In genomic region chr9:71910602-71911060, GRCh38 we compare ENCODE assay signal across 8 cellular contexts. TPM values are rescaled to one million over a fixed set of nuclear protein-coding genes. Genes with fewer than 3 reads are reported as not detected.
DNase-seq lines count a peak whose midpoint lies in the region; ATAC-seq and TF ChIP-seq lines count a peak whose summit lies in the region.

No MANE protein-coding gene starts in this region.

- peaks cover 9% of the 10 kb centered on the region for H3K36me3 ChIP-seq in iPS-18a (ENCODE audit: control insufficient read depth, low read depth, low read length)

- DNase-seq in activated naive CD4-positive, alpha-beta T cell treated with anti-CD3 and anti-CD28 coated beads, Interleukin-2, amount 10 ng/mL, durations not matched to agents 7 days and 5 days: no peak
- DNase-seq in stimulated activated naive CD8-positive, alpha-beta T cell treated with anti-CD3 and anti-CD28 coated beads, Interleukin-15, amount 100 ng/mL, for 72 hours: peak in 1 of 2 donors; percentile 38
- DNase-seq in NCI-H1417 treated with DMSO at 0.1 percent for 48 hours (lab: John Stamatoyannopoulos, UW) (no peak), SK-N-DZ (ENCODE audit: low spot score) (no peak)

- CTCF ChIA-PET in activated naive CD4-positive, alpha-beta T cell treated with anti-CD3 and anti-CD28 coated beads, Interleukin-2, amount 10 ng/mL, durations not matched to agents 7 days and 5 days (lab: Charles Lee): interaction anchor here (0.9 kb wide), 1 partner anchor 14 kb away, joined by 3 read pairs; no protein-coding TSS in a partner anchor

- H3K9me3 Mint-ChIP-seq in activated naive CD4-positive, alpha-beta T cell treated with anti-CD3 and anti-CD28 coated beads, Interleukin-2, amount 10 ng/mL, durations not matched to agents 7 days and 5 days: no peaks in the 10 kb centered on the region
- H3K9me3 Mint-ChIP-seq in stimulated activated naive CD8-positive, alpha-beta T cell treated with anti-CD3 and anti-CD28 coated beads, Interleukin-15, amount 100 ng/mL, for 72 hours: no peaks in the 10 kb centered on the region

- peak overlapping the region; percentile 86 for H3K4me3 ChIP-seq in iPS-18a (ENCODE audit: low read length)

- H3K36me3 Mint-ChIP-seq in activated naive CD4-positive, alpha-beta T cell treated with anti-CD3 and anti-CD28 coated beads, Interleukin-2, amount 10 ng/mL, durations not matched to agents 7 days and 5 days: peaks cover 13% of the 10 kb centered on the region

- H3K9me3 ChIP-seq in iPS-18a (ENCODE audit: control insufficient read depth, low read depth, low read length): no peaks in the 10 kb centered on the region

- H3K4me1 ChIP-seq in iPS-18a (ENCODE audit: control insufficient read depth, low read depth, low read length): peaks cover 14% of the 10 kb centered on the region

- peak overlapping the region; percentile 100 for H3K4me3 Mint-ChIP-seq in activated naive CD4-positive, alpha-beta T cell treated with anti-CD3 and anti-CD28 coated beads, Interleukin-2, amount 10 ng/mL, durations not matched to agents 7 days and 5 days
- peak overlapping the region; percentile 97 to 98 for H3K4me3 Mint-ChIP-seq in stimulated activated naive CD8-positive, alpha-beta T cell treated with anti-CD3 and anti-CD28 coated beads, Interleukin-15, amount 100 ng/mL, for 72 hours

- peak; percentile 21 for ATAC-seq in GM19395 (IDR thresholded peaks at IDR 0.05; ENCODE audit: unreplicated experiment)
- ATAC-seq in HG03432 (IDR thresholded peaks at IDR 0.05; ENCODE audit: unreplicated experiment): peak; percentile 19
- ATAC-seq in stimulated activated naive CD8-positive, alpha-beta T cell treated with anti-CD3 and anti-CD28 coated beads, Interleukin-15, amount 100 ng/mL, for 72 hours: peak; percentile 27

- peak overlapping the region; percentile 96 for H3K9ac ChIP-seq in iPS-18a (ENCODE audit: low read length)

- no peak for TF ChIP-seq CTCF in C4-2B (conservative IDR thresholded peaks at IDR 0.05)

- peak overlapping the region; percentile 99 for H3K27ac Mint-ChIP-seq in activated naive CD4-positive, alpha-beta T cell treated with anti-CD3 and anti-CD28 coated beads, Interleukin-2, amount 10 ng/mL, durations not matched to agents 7 days and 5 days
- H3K27ac Mint-ChIP-seq in stimulated activated naive CD8-positive, alpha-beta T cell treated with anti-CD3 and anti-CD28 coated beads, Interleukin-15, amount 100 ng/mL, for 72 hours: peak overlapping the region; percentile 96 to 99

- H3K27me3 Mint-ChIP-seq in activated naive CD4-positive, alpha-beta T cell treated with anti-CD3 and anti-CD28 coated beads, Interleukin-2, amount 10 ng/mL, durations not matched to agents 7 days and 5 days: no peaks in the 10 kb centered on the region
- no peaks in the 10 kb centered on the region for H3K27me3 Mint-ChIP-seq in stimulated activated naive CD8-positive, alpha-beta T cell treated with anti-CD3 and anti-CD28 coated beads, Interleukin-15, amount 100 ng/mL, for 72 hours

- H3K4me1 Mint-ChIP-seq in activated naive CD4-positive, alpha-beta T cell treated with anti-CD3 and anti-CD28 coated beads, Interleukin-2, amount 10 ng/mL, durations not matched to agents 7 days and 5 days: peaks cover 64% of the 10 kb centered on the region
- H3K4me1 Mint-ChIP-seq in stimulated activated naive CD8-positive, alpha-beta T cell treated with anti-CD3 and anti-CD28 coated beads, Interleukin-15, amount 100 ng/mL, for 72 hours: peaks cover 64% of the 10 kb centered on the region

- H3K27me3 ChIP-seq in iPS-18a (ENCODE audit: control insufficient read depth, insufficient read depth, low read length): no peaks in the 10 kb centered on the region

- H3K27ac ChIP-seq in C4-2B (peak overlapping the region; percentile 80), iPS-18a (ENCODE audit: low read length) (peak overlapping the region; percentile 65)

RNA-seq across cellular contexts. Expression of gene ABHD17B, which starts 0.4 kb away (rescaled TPM):
- polyA plus RNA-seq in SK-N-DZ (2014; cell fraction: cytosol; rRNA removed): 41.3 and 50.2 TPM in 2 replicates
- polyA plus RNA-seq in SK-N-DZ (2014; cell fraction: nucleus; rRNA removed): 15.6 and 19.0 TPM in 2 replicates

RNA-seq across cellular contexts. Expression of gene C9orf85, which starts 0.8 kb away (rescaled TPM):
- polyA plus RNA-seq in SK-N-DZ (2014; cell fraction: cytosol; rRNA removed): 16.2 and 24.1 TPM in 2 replicates
- polyA plus RNA-seq in SK-N-DZ (2014; cell fraction: nucleus; rRNA removed): 5.5 and 6.1 TPM in 2 replicates
